In genomic region chr18:61570070-61570469, GRCh38 we compare ENCODE assay signal across 15 cellular contexts.
"Had no signal": no experiment of that assay in that cellular context is flagged by ENCODE, and none has a peak within 500 bp of the region (broad histone marks: within the 10 kb centered on the region; RNA-seq: fewer than 3 reads in every experiment).

No MANE protein-coding gene starts in this region.

- H3K27me3 ChIP-seq: foreskin keratinocyte, suprapubic skin, upper lobe of left lung had no signal

- DNase-seq: activated CD4-positive, alpha-beta T cell treated with anti-CD3 and anti-CD28 coated beads, Interleukin-2, amount 50 U/mL, for 48 hours; activated naive CD4-positive, alpha-beta T cell treated with anti-CD3 and anti-CD28 coated beads for 36 hours; activated T-cell treated with anti-CD3 and anti-CD28 coated beads, Interleukin-2, amount 50 U/mL, for 1 hour; effector memory CD4-positive, alpha-beta T cell; foreskin keratinocyte; glutamatergic neuron; immature natural killer cell; naive thymus-derived CD4-positive, alpha-beta T cell; stimulated activated CD4-positive, alpha-beta T cell treated with anti-CD3 and anti-CD28 coated beads, Interleukin-15, amount 100 ng/mL, for 24 hours; stimulated activated CD4-positive, alpha-beta T cell treated with anti-CD3 and anti-CD28 coated beads, Interleukin-4, amount 100 ng/mL, for 24 hours; stimulated activated naive CD4-positive, alpha-beta T cell; upper lobe of left lung; WERI-Rb-1 had no signal

- H3K9me3 ChIP-seq: suprapubic skin, upper lobe of left lung had no signal

- ATAC-seq: naive thymus-derived CD4-positive, alpha-beta T cell had no signal

- H3K4me3 ChIP-seq: lung, suprapubic skin, upper lobe of left lung had no signal

- H3K4me1 ChIP-seq: suprapubic skin, upper lobe of left lung had no signal

- H3K36me3 ChIP-seq: suprapubic skin, upper lobe of left lung, WERI-Rb-1 had no signal

- H3K27ac ChIP-seq: foreskin keratinocyte, suprapubic skin, upper lobe of left lung, WERI-Rb-1 had no signal
